1 cellular context compared by ENCODE assay signal in the genomic region with DNA sequence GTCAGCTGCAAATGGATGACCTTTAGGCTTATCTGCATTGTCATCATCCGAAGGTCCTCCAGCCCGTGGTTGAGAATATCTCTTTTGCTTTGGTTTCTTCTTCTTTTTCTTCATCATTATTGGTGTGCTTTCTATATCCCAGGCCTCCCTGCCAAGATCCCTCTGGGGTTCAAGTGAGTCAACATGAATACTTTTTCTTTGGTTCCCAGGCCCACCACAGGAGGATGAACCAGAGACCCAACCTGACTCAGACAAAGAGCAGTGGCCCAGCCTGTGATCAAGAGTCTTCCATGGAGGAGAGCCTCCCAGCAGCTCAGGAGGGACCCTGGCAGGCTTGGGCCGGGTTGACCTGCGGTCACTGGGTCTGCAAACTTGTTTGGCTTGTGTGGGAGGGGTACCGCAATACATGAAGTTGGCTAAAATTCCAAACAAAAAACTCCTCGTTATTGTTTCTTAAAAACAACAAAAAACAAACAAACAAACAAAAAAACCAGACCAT.
TF ChIP-seq lines count a peak whose summit lies in the region.

No MANE protein-coding gene starts in this region.

TF ChIP-seq in WTC11, 78 proteins besides CTCF, POLR2A, EP300 and RAD21 (continued from another document):
- TF ChIP-seq, protein P1, sequence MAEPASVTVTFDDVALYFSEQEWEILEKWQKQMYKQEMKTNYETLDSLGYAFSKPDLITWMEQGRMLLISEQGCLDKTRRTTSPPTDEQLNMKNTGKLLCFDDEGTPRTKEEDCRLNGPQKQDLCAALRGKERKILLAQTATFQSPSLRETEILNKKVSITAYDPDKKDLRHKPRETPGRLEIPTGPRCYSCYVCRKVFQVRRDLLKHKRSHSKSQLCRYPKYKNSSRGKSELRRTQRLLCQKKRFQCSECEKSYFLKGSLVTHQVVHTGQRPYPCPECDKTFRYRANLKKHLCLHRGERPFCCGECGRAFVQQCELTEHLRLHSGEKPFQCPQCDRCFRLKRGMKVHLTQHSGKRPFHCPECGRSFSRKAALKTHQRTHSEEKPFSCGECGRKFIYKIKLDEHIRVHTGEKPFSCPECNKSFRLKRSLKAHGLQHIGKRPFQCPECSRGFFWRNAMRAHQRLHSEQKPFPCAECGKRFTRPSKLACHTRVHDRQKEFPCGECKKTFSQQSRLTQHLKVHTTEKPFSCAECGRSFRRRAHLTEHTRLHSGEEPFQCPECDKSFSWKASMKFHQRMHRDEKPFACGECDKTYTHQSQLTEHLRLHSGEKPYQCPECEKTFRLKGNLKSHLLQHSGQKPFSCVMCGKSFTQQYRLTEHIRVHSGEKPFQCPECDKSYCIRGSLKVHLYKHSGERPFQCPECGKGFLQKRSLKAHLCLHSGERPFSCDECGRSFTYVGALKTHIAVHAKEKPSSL (CRISPR knock-in tag; conservative IDR thresholded peaks at IDR 0.05), result no peak
